Comparison of ENCODE assay signal across 9 cellular contexts in the genomic region with DNA sequence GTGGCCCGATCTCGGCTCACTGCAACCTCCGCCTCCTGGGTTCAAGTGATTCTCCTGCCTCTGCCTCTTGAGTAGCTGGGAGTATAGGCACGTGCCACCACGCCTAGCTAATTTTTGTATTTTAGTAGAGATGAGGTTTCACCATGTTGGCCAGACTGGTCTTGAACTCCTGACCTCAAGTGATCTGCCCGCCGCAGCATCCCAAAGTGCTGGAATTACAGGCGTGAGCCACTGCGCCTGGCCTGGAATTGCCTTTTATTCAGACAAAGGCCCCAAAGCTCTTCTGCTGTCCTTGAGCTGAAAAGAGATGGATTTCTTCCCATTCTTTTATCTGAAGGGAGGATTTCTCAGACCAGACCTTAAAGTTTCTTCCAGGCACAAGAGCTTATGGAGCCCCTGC. TPM values are rescaled to one million over a fixed set of nuclear protein-coding genes. Genes with fewer than 3 reads are reported as not detected.
"Had no signal": no experiment of that assay in that cellular context is flagged by ENCODE, and none has a peak within 500 bp of the region (broad histone marks: within the 10 kb centered on the region; RNA-seq: fewer than 3 reads in every experiment).

No MANE protein-coding gene starts in this region.

RNA-seq across cellular contexts. Expression of a gene that starts 51.3 kb away (rescaled TPM):
- total RNA-seq: activated CD4-positive, alpha-beta T cell treated with anti-CD3 and anti-CD28 coated beads for 36 hours; activated CD4-positive, alpha-beta T cell treated with anti-CD3 and anti-CD28 coated beads, Interleukin-2, amount 10 ng/mL, durations not matched to agents 7 days and 5 days; activated CD8-positive, alpha-beta memory T cell treated with anti-CD3 and anti-CD28 coated beads, Interleukin-2, amount 10 ng/mL, durations not matched to agents 7 days and 5 days; activated CD8-positive, alpha-beta T cell treated with anti-CD3 and anti-CD28 coated beads, Interleukin-2, amount 10 ng/mL, durations not matched to agents 7 days and 5 days; activated naive CD8-positive, alpha-beta T cell treated with anti-CD3 and anti-CD28 coated beads, Interleukin-2, amount 10 ng/mL, durations not matched to agents 7 days and 5 days; activated T-helper 2 cell treated with anti-CD3 and anti-CD28 coated beads, Interferon-gamma antibody, Interleukin-2, Interleukin-4, amounts not matched to agents 10 μg/mL and 5 μg/mL and 100 μg/mL, durations not matched to agents 14 hours and 24 hours and 36 hours; ascending aorta; cardiac muscle cell; WTC11 had no signal
- polyA plus RNA-seq: cardiac muscle cell had no signal
